1 cellular context compared by ENCODE assay signal in the genomic region with DNA sequence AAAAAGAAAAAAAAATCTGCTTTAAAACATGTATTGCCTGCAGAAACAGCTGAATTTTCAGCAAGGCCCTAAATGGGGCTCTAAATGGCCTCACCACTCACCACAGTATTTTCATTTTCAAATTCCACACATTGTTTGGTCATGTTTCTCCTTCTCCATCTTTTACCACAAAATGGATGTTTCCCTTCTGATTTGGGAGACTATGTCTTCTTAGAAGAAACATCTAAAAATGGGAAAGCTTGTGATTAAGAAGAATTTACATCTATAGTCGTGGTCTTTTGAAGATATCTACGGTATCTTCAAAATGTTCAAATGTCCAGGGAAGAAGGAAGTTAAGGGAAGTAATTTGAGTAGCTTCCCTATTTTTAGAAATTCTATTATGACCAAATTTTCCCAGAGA.
TF ChIP-seq lines count a peak whose summit lies in the region.

No MANE protein-coding gene starts in this region.

TF ChIP-seq in K562, 482 proteins besides CTCF, POLR2A, EP300 and RAD21:
- TF ChIP-seq, protein P1, sequence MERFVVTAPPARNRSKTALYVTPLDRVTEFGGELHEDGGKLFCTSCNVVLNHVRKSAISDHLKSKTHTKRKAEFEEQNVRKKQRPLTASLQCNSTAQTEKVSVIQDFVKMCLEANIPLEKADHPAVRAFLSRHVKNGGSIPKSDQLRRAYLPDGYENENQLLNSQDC (CRISPR knock-in tag; IDR thresholded peaks at IDR 0.05), result no peak
- no peak for TF ChIP-seq MEF2A (IDR thresholded peaks at IDR 0.05; ENCODE audit: control insufficient read depth, low read depth, low read length)
- no peak for TF ChIP-seq SIN3B (IDR thresholded peaks at IDR 0.05; ENCODE audit: low read depth)
- TF ChIP-seq ZNF445 (CRISPR knock-in tag; IDR thresholded peaks at IDR 0.05; ENCODE audit: low read depth), result no peak
- TF ChIP-seq KHSRP (IDR thresholded peaks at IDR 0.05), result no peak
- TF ChIP-seq LEF1 (IDR thresholded peaks at IDR 0.05), result peak; percentile 41; the same call in 1 of the 2 replicates
- 0 out of 2 replicates have a peak, but pooled peaks have one; percentile 5 for TF ChIP-seq ARID1B (IDR thresholded peaks at IDR 0.05)
- TF ChIP-seq ZFX (CRISPR knock-in tag; IDR thresholded peaks at IDR 0.05), result peak; percentile 45
- TF ChIP-seq CCAR2 (IDR thresholded peaks at IDR 0.05; ENCODE audit: low read depth, low read length), result no peak
- peak; percentile 14; the same call in 1 of the 2 replicates for TF ChIP-seq SMARCE1 (IDR thresholded peaks at IDR 0.05)
